ENCODE assay signal across 10 cellular contexts in genomic region chr9:84670106-84670800, GRCh38. TPM values are rescaled to one million over a fixed set of nuclear protein-coding genes. Genes with fewer than 3 reads are reported as not detected.
DNase-seq lines count a peak whose midpoint lies in the region; ATAC-seq, FAIRE-seq and TF ChIP-seq lines count a peak whose summit lies in the region.
"Had no signal": no experiment of that assay in that cellular context is flagged by ENCODE, and none has a peak within 500 bp of the region (broad histone marks: within the 10 kb centered on the region; RNA-seq: fewer than 3 reads in every experiment).

No MANE protein-coding gene starts in this region.

- H3K9me3 ChIP-seq in iPS-20b (ENCODE audit: insufficient read depth, low read depth, low read length) (no peaks in the 10 kb centered on the region), spleen (peaks cover 0 to 5% (median 0%) of the 10 kb centered on the region in 8 donors)

- DNase-seq in DMS 273 (lab: John Stamatoyannopoulos, UW; ENCODE audit: unreplicated experiment), result peak; percentile 48
- no peak for DNase-seq in DMS 273 treated with DMSO at 0.1 percent for 48 hours (lab: John Stamatoyannopoulos, UW)
- no peak for DNase-seq in astrocyte of the cerebellum (ENCODE audit: low read depth)
- DNase-seq in spleen, result peak; percentile 72
- DNase-seq in HuH-7 (ENCODE audit: low spot score), result no peak
- no peak for DNase-seq in H54 (ENCODE audit: insufficient read length, low spot score)

- H3K4me1 ChIP-seq in iPS-20b (ENCODE audit: insufficient read depth, low read length), result no peaks in the 10 kb centered on the region; the same call in 1 of the 2 replicates
- peaks cover 16 to 38% (median 34%) of the 10 kb centered on the region in 6 donors for H3K4me1 ChIP-seq in spleen

- 2 to 7% (median 3%) methylated on average over 30 to 58 of the region's 58 CpGs for WGBS in spleen, 5 donors

- H3K4me3 ChIP-seq in astrocyte of the cerebellum (ENCODE audit: low read depth, low read length) (peak overlapping the region; percentile 42), iPS-20b (ENCODE audit: low read length) (peak overlapping the region; percentile 75), spleen (peak overlapping the region; percentile 35 to 71 (median 42))
- H3K4me3 ChIP-seq: SK-N-MC had no signal

- intact Hi-C loops in spleen (cut with DNase I; ENCODE audit: low total_unique reads), result no loop called here

- ATAC-seq in GM18498 (IDR thresholded peaks at IDR 0.05; ENCODE audit: unreplicated experiment), result no peak

- peak overlapping the region; percentile 10; the same call in 1 of the 2 replicates for H3K9ac ChIP-seq in iPS-20b (ENCODE audit: low read depth, low read length)

- TF ChIP-seq CTCF in astrocyte of the cerebellum (IDR thresholded peaks at IDR 0.05; ENCODE audit: low read depth, low read length, missing control alignments) (no peak), spleen (IDR thresholded peaks at IDR 0.05 in 8 of 11, conservative IDR thresholded peaks at IDR 0.05 in 3 of 11) (no peak)

- in situ Hi-C loops in astrocyte of the cerebellum (cut with HindIII; ENCODE audit: low sequenced_read_pairs), result no loop called here

- TF ChIP-seq POLR2A in spleen (IDR thresholded peaks at IDR 0.05), result no peak
- no peak for TF ChIP-seq POLR2A in H54 (IDR thresholded peaks at IDR 0.05; ENCODE audit: low read depth, low read length)

- H3K27ac ChIP-seq in iPS-20b (ENCODE audit: low read length) (no peak overlapping the region), spleen (peak overlapping the region in 6 of 8 donors; percentile 29 to 74 (median 46))
- H3K27ac ChIP-seq: 22Rv1, SK-N-MC had no signal

- no peaks in the 10 kb centered on the region for H3K36me3 ChIP-seq in iPS-20b (ENCODE audit: insufficient read depth, low read depth, low read length)
- no peaks in the 10 kb centered on the region for H3K36me3 ChIP-seq in spleen

- FAIRE-seq in H54 (lab: Jason Lieb, UNC), result no peak

- H3K27me3 ChIP-seq in iPS-20b (ENCODE audit: insufficient read depth, low read length), result peaks cover 80% of the 10 kb centered on the region
- peaks cover 0 to 80% (median 32%) of the 10 kb centered on the region in 7 donors for H3K27me3 ChIP-seq in spleen (replicated peaks in 1 of 7)

RNA-seq across cellular contexts. Expression of gene NTRK2, which starts 0.7 kb away (rescaled TPM):
- 10 to 100 TPM in 5 of 7 donors, 1 to 10 TPM in 2; 4.2 to 22.7 (median 11.5) TPM for total RNA-seq in spleen
- 1 to 10 TPM in 1 of 3 donors, under 1 TPM in 2; 0.63 to 1.3 (median 0.70) TPM for polyA plus RNA-seq in spleen

Comparison
In these comparisons a context has a peak if more than half of its experiments do, and no peak if none do; other contexts are left out.
1. DNase-seq: peak in DMS 273 (single experiment) and spleen (single experiment); none in DMS 273 treated with DMSO at 0.1 percent for 48 hours (single experiment), astrocyte of the cerebellum (single experiment), HuH-7 (single experiment) and H54 (single experiment).
2. Peak in every context shown above with its lines, with median percentiles within 50 percentile points of each other: H3K4me3 ChIP-seq.